In genomic region chr1:33410091-33410701, GRCh38 we compare ENCODE assay signal across 12 cellular contexts. TPM values are rescaled to one million over a fixed set of nuclear protein-coding genes. Genes with fewer than 3 reads are reported as not detected.
DNase-seq lines count a peak whose midpoint lies in the region; ATAC-seq, FAIRE-seq and TF ChIP-seq lines count a peak whose summit lies in the region.
"Had no signal": no experiment of that assay in that cellular context is flagged by ENCODE, and none has a peak within 500 bp of the region (broad histone marks: within the 10 kb centered on the region; RNA-seq: fewer than 3 reads in every experiment).

No MANE protein-coding gene starts in this region.

- H3K4me1 Mint-ChIP-seq in chondrocyte (ENCODE audit: low read depth) = peaks cover 28% of the 10 kb centered on the region
- H3K4me1 Mint-ChIP-seq: naive thymus-derived CD4-positive, alpha-beta T cell; T-helper 17 cell had no signal

- no peak overlapping the region for H3K4me2 ChIP-seq in keratinocyte (ENCODE audit: control insufficient read depth, extremely low read depth, insufficient read depth, low read depth, low read length)
- H3K4me2 ChIP-seq: A549 had no signal

- H3K9me3 Mint-ChIP-seq in chondrocyte (ENCODE audit: low read depth) = peaks cover 13% of the 10 kb centered on the region

- no peaks in the 10 kb centered on the region for H3K9me3 ChIP-seq in keratinocyte (ENCODE audit: control insufficient read depth, low read depth, low read length)

- no peaks in the 10 kb centered on the region for H3K27me3 Mint-ChIP-seq in chondrocyte (ENCODE audit: low read depth)

- dilution Hi-C loops in keratinocyte (cut with MboI; ENCODE audit: extremely low pct_ligation_motif_present, low sequenced_read_pairs) = no loop called here

- intact Hi-C loops in lower leg skin (cut with DNase I; ENCODE audit: low total_unique reads) = no loop called here

- TF ChIP-seq CTCF in chondrocyte (IDR thresholded peaks at IDR 0.05) = no peak
- no peak for TF ChIP-seq CTCF in keratinocyte (optimal IDR thresholded peaks at IDR 0.05 in 1 of 3, IDR thresholded peaks at IDR 0.05 in 1 of 3, conservative IDR thresholded peaks at IDR 0.05 in 1 of 3; ENCODE audit: extremely low read depth in 1 of 3, insufficient read depth in 2 of 3, low read length in 3 of 3)
- no peak for TF ChIP-seq CTCF in lower leg skin (IDR thresholded peaks at IDR 0.05)

- peaks cover 0 to 6% of the 10 kb centered on the region in 2 experiments for H3K36me3 ChIP-seq in keratinocyte (ENCODE audit: control insufficient read depth in 2 of 2, extremely low read depth in 1 of 2, insufficient read depth in 2 of 2, low read length in 2 of 2)

- no peak overlapping the region for H3K4me3 ChIP-seq in keratinocyte (ENCODE audit: control insufficient read depth in 2 of 3, extremely low read depth in 1 of 3, insufficient read depth in 2 of 3, low read depth in 1 of 3, low read length in 3 of 3)
- no peak overlapping the region for H3K4me3 ChIP-seq in lower leg skin (ENCODE audit: low read depth, poor library complexity, severe bottlenecking)
- H3K4me3 ChIP-seq: A549 had no signal

- no peak overlapping the region for H2AFZ ChIP-seq in keratinocyte (ENCODE audit: control insufficient read depth, low read length)

- peak overlapping the region; percentile 51 for H3K4me3 Mint-ChIP-seq in chondrocyte (ENCODE audit: unreplicated experiment)
- H3K4me3 Mint-ChIP-seq: activated T-helper 1 cell treated with anti-CD3 and anti-CD28 coated beads, Interleukin-12 subunit alpha, Interleukin-12 subunit beta, Interleukin-2, Interleukin-4 antibody, amounts not matched to agents 30 ng/mL and 10 ng/mL and 1 ng/mL, durations not matched to agents 14 hours and 24 hours and 36 hours; naive thymus-derived CD4-positive, alpha-beta T cell; T-helper 17 cell had no signal

- ATAC-seq in HG03039 (IDR thresholded peaks at IDR 0.05; ENCODE audit: unreplicated experiment) (no peak), HG02884 (IDR thresholded peaks at IDR 0.05; ENCODE audit: unreplicated experiment) (no peak)
- ATAC-seq: A549; naive thymus-derived CD4-positive, alpha-beta T cell; T-helper 17 cell had no signal

- H3K4me1 ChIP-seq in keratinocyte (ENCODE audit: control insufficient read depth, extremely low read depth, insufficient read depth, low read length) = no peaks in the 10 kb centered on the region
- H3K4me1 ChIP-seq: A549 had no signal

- peaks cover 52% of the 10 kb centered on the region for H3K79me2 ChIP-seq in keratinocyte (ENCODE audit: control insufficient read depth, insufficient read depth, low read length)

- H3K27ac ChIP-seq in keratinocyte (ENCODE audit: control insufficient read depth, insufficient read depth, low read length) = no peak overlapping the region
- H3K27ac ChIP-seq: A549 had no signal

- DNase-seq in NCI-H2029 treated with DMSO at 0.1 percent for 48 hours (lab: John Stamatoyannopoulos, UW) (peak; percentile 46), NCI-H2029 (lab: John Stamatoyannopoulos, UW) (no peak), chondrocyte (ENCODE audit: low spot score) (no peak), keratinocyte (ENCODE audit: low read depth, low spot score) (no peak), urothelium cell line (ENCODE audit: low spot score) (no peak), lower leg skin (ENCODE audit: low spot score in 2 of 2) (no peak)
- DNase-seq: naive thymus-derived CD4-positive, alpha-beta T cell; T-helper 17 cell had no signal

- TF ChIP-seq POLR2A in lower leg skin (IDR thresholded peaks at IDR 0.05) = no peak

- H3K27ac Mint-ChIP-seq in chondrocyte (ENCODE audit: unreplicated experiment) = peak overlapping the region; percentile 96
- H3K27ac Mint-ChIP-seq: activated T-helper 1 cell treated with anti-CD3 and anti-CD28 coated beads, Interleukin-12 subunit alpha, Interleukin-12 subunit beta, Interleukin-2, Interleukin-4 antibody, amounts not matched to agents 30 ng/mL and 10 ng/mL and 1 ng/mL, durations not matched to agents 14 hours and 24 hours and 36 hours; naive thymus-derived CD4-positive, alpha-beta T cell; T-helper 17 cell had no signal

- WGBS in lower leg skin, 2 donors = 58 to 59% methylated on average over 5 of the region's 5 CpGs

- peaks cover 3% of the 10 kb centered on the region for H4K20me1 ChIP-seq in keratinocyte (ENCODE audit: control insufficient read depth, extremely low read depth, insufficient read depth, low read length)

- H3K27me3 ChIP-seq in keratinocyte (ENCODE audit: control insufficient read depth, extremely low read depth, insufficient read depth, low read length) = no peaks in the 10 kb centered on the region

- FAIRE-seq in keratinocyte (lab: Jason Lieb, UNC) (peak; percentile 5), urothelium cell line (lab: Jason Lieb, UNC) (peak; percentile 32)
- FAIRE-seq: A549 had no signal

- no peaks in the 10 kb centered on the region for H3K9me1 ChIP-seq in keratinocyte (ENCODE audit: control insufficient read depth, extremely low read depth, insufficient read depth, low read length)

- H3K9ac ChIP-seq in keratinocyte (ENCODE audit: control insufficient read depth, extremely low read depth, insufficient read depth, low read length) = no peak overlapping the region

- H3K36me3 Mint-ChIP-seq in chondrocyte (ENCODE audit: low read depth) = peaks cover 6% of the 10 kb centered on the region
- H3K36me3 Mint-ChIP-seq: naive thymus-derived CD4-positive, alpha-beta T cell had no signal

RNA-seq across cellular contexts. Expression of gene PHC2, which starts 20.7 kb away (rescaled TPM):
- total RNA-seq in chondrocyte = 75.9 to 99.7 TPM (median 91.5 TPM) in 3 replicates
- polyA plus RNA-seq in keratinocyte = 34.7 to 101 TPM (median 51.7 TPM) in 3 replicates
- 9.3 TPM for polyA plus RNA-seq in keratinocyte (2011; ENCODE audit: low read depth)
- 52.3 and 70.5 TPM in 2 replicates for polyA plus RNA-seq in keratinocyte (2011; cell fraction: cytosol; rRNA removed)
- 68.4 and 96.8 TPM in 2 replicates for polyA plus RNA-seq in keratinocyte (2011; cell fraction: nucleus; rRNA removed)
- 27.0 and 85.4 TPM in 2 replicates for polyA plus RNA-seq in keratinocyte (2012; ENCODE audit: low replicate concordance)
- 30.3 to 158 TPM (median 46.7 TPM) in 3 replicates for polyA minus RNA-seq in keratinocyte
- 40.1 TPM for polyA minus RNA-seq in keratinocyte (2011; cell fraction: cytosol; rRNA and poly(A)+ RNA removed)
- polyA minus RNA-seq in keratinocyte (2011; cell fraction: nucleus; rRNA and poly(A)+ RNA removed) = 26.6 and 30.7 TPM in 2 replicates
- 100 to 1,000 TPM in 1 of 4 donors, 10 to 100 TPM in 3; 70.2 to 114 (median 77.2) TPM for total RNA-seq in lower leg skin
